Comparison of ENCODE assay signal across 8 cellular contexts in genomic region chr11:416757-417621, GRCh38. TPM values are rescaled to one million over a fixed set of nuclear protein-coding genes. Genes with fewer than 3 reads are reported as not detected.
A peak's percentile ranks its signal among the peaks of the same experiment; 100 is the strongest.
DNase-seq lines count a peak whose midpoint lies in the region; ATAC-seq, FAIRE-seq and TF ChIP-seq lines count a peak whose summit lies in the region.

No MANE protein-coding gene starts in this region.

- H3K4me1 Mint-ChIP-seq in CD4-positive, alpha-beta memory T cell: peaks cover 4 to 42% (median 17%) of the 10 kb centered on the region in 4 donors

- no peaks in the 10 kb centered on the region for H3K9me3 Mint-ChIP-seq in CD4-positive, alpha-beta memory T cell

- no peak overlapping the region for H3K4me2 ChIP-seq in Karpas-422 (ENCODE audit: low read depth, low read length, poor library complexity, severe bottlenecking)

- no peak for TF ChIP-seq RAD21 in Ishikawa (IDR thresholded peaks at IDR 0.05; ENCODE audit: low read depth)

- TF ChIP-seq EP300 in Ishikawa (IDR thresholded peaks at IDR 0.05; ENCODE audit: borderline replicate concordance): 0 out of 2 replicates have a peak, but pooled peaks have one; percentile 26

- no peak overlapping the region for H3K9ac ChIP-seq in Karpas-422 (ENCODE audit: low read length)

- no peaks in the 10 kb centered on the region for H3K27me3 ChIP-seq in CD4-positive, alpha-beta memory T cell (ENCODE audit: insufficient read depth, low read length)
- no peaks in the 10 kb centered on the region for H3K27me3 ChIP-seq in pancreas
- no peaks in the 10 kb centered on the region for H3K27me3 ChIP-seq in Karpas-422 (ENCODE audit: low read length)

- H3K9me3 ChIP-seq in CD4-positive, alpha-beta memory T cell (ENCODE audit: control insufficient read depth in 1 of 2, low read length in 2 of 2): no peaks in the 10 kb centered on the region
- H3K9me3 ChIP-seq in pancreas (no peaks in the 10 kb centered on the region), Karpas-422 (ENCODE audit: low read length) (no peaks in the 10 kb centered on the region)

- H3K9me2 ChIP-seq in Karpas-422 (replicated peaks; ENCODE audit: insufficient read depth, low read length): no peaks in the 10 kb centered on the region

- intact Hi-C loops in CD4-positive, alpha-beta memory T cell (cut with micrococcal nuclease): no loop called here
- intact Hi-C loops in pancreas (cut with DNase I): no loop called here

- CTCF ChIA-PET in CD4-positive, alpha-beta memory T cell (lab: Charles Lee; ENCODE audit: partially characterized antibody): interaction anchor here (1.0 to 9.3 kb wide), 5 partner anchors 10 to 53 kb away, joined by 3 to 103 read pairs (median 4); partner anchors contain the start of gene PTDSS2

- peak overlapping the region in 4 of 7 donors; percentile 70 to 92 (median 83) for H3K27ac Mint-ChIP-seq in CD4-positive, alpha-beta memory T cell

- H3K4me3 ChIP-seq in CD4-positive, alpha-beta memory T cell (ENCODE audit: low read length in 2 of 2): peak overlapping the region; percentile 17 to 73
- peak overlapping the region; percentile 49 for H3K4me3 ChIP-seq in fibroblast of pulmonary artery (replicated peaks; ENCODE audit: low read depth, low read length)
- peak overlapping the region; percentile 48 to 86 (median 74) for H3K4me3 ChIP-seq in pancreas
- no peak overlapping the region for H3K4me3 ChIP-seq in Karpas-422 (ENCODE audit: low read length)

- WGBS in pancreas, 2 donors: 0 to 1% methylated on average over 73 to 97 of the region's 97 CpGs

- no peak overlapping the region for H2AFZ ChIP-seq in Karpas-422 (ENCODE audit: low read length)

- peak overlapping the region; percentile 26 to 100 (median 96) for H3K4me3 Mint-ChIP-seq in CD4-positive, alpha-beta memory T cell

- peak; percentile 91 to 93 (median 92) for ATAC-seq in pancreas

- H4K20me1 ChIP-seq in Karpas-422 (ENCODE audit: insufficient read depth, low read depth, low read length): 0 out of 2 replicates have a peak, but pooled peaks cover 3% of the 10 kb centered on the region

- H3K79me2 ChIP-seq in Karpas-422 (ENCODE audit: low read length): no peaks in the 10 kb centered on the region

- no peaks in the 10 kb centered on the region for H3K36me3 ChIP-seq in CD4-positive, alpha-beta memory T cell (ENCODE audit: insufficient read depth, low read length)
- H3K36me3 ChIP-seq in pancreas (no peaks in the 10 kb centered on the region), Karpas-422 (ENCODE audit: insufficient read depth, low read length) (no peaks in the 10 kb centered on the region)

- peak in 4 of 5 donors; percentile 38 to 54 (median 45) for DNase-seq in CD4-positive, alpha-beta memory T cell
- DNase-seq in activated CD4-positive, alpha-beta T cell treated with anti-CD3 and anti-CD28 coated beads, Interleukin-2, amount 50 U/mL, for 48 hours: peak; percentile 52 to 62
- DNase-seq in fibroblast of pulmonary artery (ENCODE audit: low read depth) (peak; percentile 14), pancreas (peak; percentile 80 to 91 (median 84)), Karpas-422 (no peak), NK-92 (lab: John Stamatoyannopoulos, UW; ENCODE audit: unreplicated experiment) (no peak)
- no peak for DNase-seq in effector CD8-positive, alpha-beta T cell (lab: John Stamatoyannopoulos, UW)

- H3K36me3 Mint-ChIP-seq in CD4-positive, alpha-beta memory T cell: peaks cover 2 to 11% of the 10 kb centered on the region in 2 donors

- H3K27ac ChIP-seq in CD4-positive, alpha-beta memory T cell (ENCODE audit: low read depth, low read length): peak overlapping the region; percentile 61
- H3K27ac ChIP-seq in pancreas (peak overlapping the region; percentile 54 to 77 (median 64)), Karpas-422 (ENCODE audit: low read length) (no peak overlapping the region)

- POLR2A ChIA-PET in CD4-positive, alpha-beta memory T cell (lab: Charles Lee; ENCODE audit: partially characterized antibody): interaction anchor here (0.6 to 16.3 kb wide), 20 partner anchors 9 to 402 kb away, joined by 3 to 539 read pairs (median 6); partner anchors contain the start of genes ANO9, BET1L, IFITM1 and PGGHG

- no peaks in the 10 kb centered on the region for H3K27me3 Mint-ChIP-seq in CD4-positive, alpha-beta memory T cell

- H3K4me1 ChIP-seq in CD4-positive, alpha-beta memory T cell (ENCODE audit: insufficient read depth, low read length): peaks cover 31% of the 10 kb centered on the region
- H3K4me1 ChIP-seq in pancreas: peaks cover 0 to 10% (median 0%) of the 10 kb centered on the region in 3 donors
- no peaks in the 10 kb centered on the region for H3K4me1 ChIP-seq in Karpas-422 (ENCODE audit: low read length)

- no peak for FAIRE-seq in pancreas (lab: Jason Lieb, UNC)

- TF ChIP-seq CTCF in fibroblast of pulmonary artery (IDR thresholded peaks at IDR 0.05; ENCODE audit: low read length, missing control alignments) (no peak), pancreas (IDR thresholded peaks at IDR 0.05) (no peak)

TF ChIP-seq in Ishikawa, 13 proteins besides CTCF, POLR2A, EP300 and RAD21:
- TF ChIP-seq MAX (IDR thresholded peaks at IDR 0.05) (peak; percentile 30; the same call in 1 of the 2 replicates), TAF1 (IDR thresholded peaks at IDR 0.05; ENCODE audit: low read depth) (peak; percentile 62; the same call in 1 of the 2 replicates), ZBTB7A (IDR thresholded peaks at IDR 0.05; ENCODE audit: low read depth) (peak; percentile 47; the same call in 1 of the 2 replicates), NFIC (IDR thresholded peaks at IDR 0.05) (peak; percentile 6; the same call in 1 of the 2 replicates), USF1 (IDR thresholded peaks at IDR 0.05) (no peak), YY1 (IDR thresholded peaks at IDR 0.05; ENCODE audit: low read depth) (no peak), TCF12 (IDR thresholded peaks at IDR 0.05; ENCODE audit: low read depth) (peak; percentile 57), EGR1 (IDR thresholded peaks at IDR 0.05) (peak; percentile 36; the same call in 1 of the 2 replicates), REST (IDR thresholded peaks at IDR 0.05; ENCODE audit: low read depth) (no peak)

RNA-seq across cellular contexts. Expression of gene SIGIRR, which starts 2.2 kb away (rescaled TPM):
- total RNA-seq in CD4-positive, alpha-beta memory T cell: 100 to 1,000 TPM; 437 to 440 TPM
- 100 to 1,000 TPM; 235 to 242 TPM for polyA plus RNA-seq in CD4-positive, alpha-beta memory T cell
- total RNA-seq in pancreas: 10 to 100 TPM; 39.2 to 62.1 (median 46.9) TPM
- polyA plus RNA-seq in pancreas: 100 to 1,000 TPM; 138 to 158 TPM
- total RNA-seq in Karpas-422 (2014; rRNA removed; shearing (Covaris generic); ENCODE audit: low replicate concordance): 28.9 and 34.6 TPM in 2 replicates

RNA-seq across cellular contexts. Expression of gene PKP3, which starts 23.0 kb away (rescaled TPM):
- not detected for total RNA-seq in CD4-positive, alpha-beta memory T cell
- polyA plus RNA-seq in CD4-positive, alpha-beta memory T cell: under 1 TPM in 1 of 2 donors, not detected in 1; 0.14 TPM
- 10 to 100 TPM; 23.4 to 36.1 (median 26.2) TPM for total RNA-seq in pancreas
- polyA plus RNA-seq in pancreas: 10 to 100 TPM; 33.8 to 50.5 TPM
- 0.76 TPM in 1 of 2 replicates, not detected in the other for total RNA-seq in Karpas-422 (2014; rRNA removed; shearing (Covaris generic); ENCODE audit: low replicate concordance)

RNA-seq across cellular contexts. Expression of gene ANO9, which starts 24.8 kb away (rescaled TPM):
- total RNA-seq in CD4-positive, alpha-beta memory T cell: 100 to 1,000 TPM; 120 to 123 TPM
- polyA plus RNA-seq in CD4-positive, alpha-beta memory T cell: 10 to 100 TPM in 1 of 2 donors, 1 to 10 TPM in 1; 9.4 to 15.5 TPM
- total RNA-seq in pancreas: 10 to 100 TPM in 4 of 6 donors, 1 to 10 TPM in 2; 6.2 to 32.1 (median 12.5) TPM
- polyA plus RNA-seq in pancreas: 10 to 100 TPM; 46.2 to 68.7 TPM
- 1.4 and 2.2 TPM in 2 replicates for total RNA-seq in Karpas-422 (2014; rRNA removed; shearing (Covaris generic); ENCODE audit: low replicate concordance)

RNA-seq across cellular contexts. Expression of gene PTDSS2, which starts 33.1 kb away (rescaled TPM):
- 10 to 100 TPM; 23.3 to 26.1 TPM for total RNA-seq in CD4-positive, alpha-beta memory T cell
- polyA plus RNA-seq in CD4-positive, alpha-beta memory T cell: 1 to 10 TPM; 5.5 to 6.3 TPM
- 10 to 100 TPM; 11.3 to 17.4 (median 15.2) TPM for total RNA-seq in pancreas
- 10 to 100 TPM; 24.7 to 44.7 TPM for polyA plus RNA-seq in pancreas
- total RNA-seq in Karpas-422 (2014; rRNA removed; shearing (Covaris generic); ENCODE audit: low replicate concordance): 13.5 and 25.4 TPM in 2 replicates

RNA-seq across cellular contexts. Expression of gene B4GALNT4, which starts 47.7 kb away (rescaled TPM):
- 1 to 10 TPM; 2.2 to 2.4 TPM for total RNA-seq in CD4-positive, alpha-beta memory T cell
- polyA plus RNA-seq in CD4-positive, alpha-beta memory T cell: not detected
- 1 to 10 TPM in 5 of 6 donors, under 1 TPM in 1; 0.95 to 4.8 (median 1.8) TPM for total RNA-seq in pancreas
- 10 to 100 TPM in 1 of 2 donors, 1 to 10 TPM in 1; 6.8 to 25.9 TPM for polyA plus RNA-seq in pancreas
- total RNA-seq in Karpas-422 (2014; rRNA removed; shearing (Covaris generic); ENCODE audit: low replicate concordance): not detected in 2 replicates

Comparison
In these comparisons a context has a peak if more than half of its experiments do, and no peak if none do; other contexts are left out.
1. DNase-seq: peak in CD4-positive, alpha-beta memory T cell (4 of 5), activated CD4-positive, alpha-beta T cell treated with anti-CD3 and anti-CD28 coated beads, Interleukin-2, amount 50 U/mL, for 48 hours (2 of 2), fibroblast of pulmonary artery (single experiment) and pancreas (6 of 6); none in Karpas-422 (single experiment), effector CD8-positive, alpha-beta T cell (single experiment) and NK-92 (single experiment).
2. RNA of gene SIGIRR, which starts 2.2 kb away (total RNA-seq): 437 to 440 TPM in CD4-positive, alpha-beta memory T cell; 39.2 to 62.1 TPM in pancreas and 28.9 to 34.6 TPM in Karpas-422; every median in the first group is over 4 times any median in the second.
3. RNA of gene PKP3, which starts 23.0 kb away (total RNA-seq): 23.4 to 36.1 TPM in pancreas; 0.76 TPM in Karpas-422 and not detected in CD4-positive, alpha-beta memory T cell; every median in the first group is over 10 times any median in the second.